14 cellular contexts compared by ENCODE assay signal in the genomic region with DNA sequence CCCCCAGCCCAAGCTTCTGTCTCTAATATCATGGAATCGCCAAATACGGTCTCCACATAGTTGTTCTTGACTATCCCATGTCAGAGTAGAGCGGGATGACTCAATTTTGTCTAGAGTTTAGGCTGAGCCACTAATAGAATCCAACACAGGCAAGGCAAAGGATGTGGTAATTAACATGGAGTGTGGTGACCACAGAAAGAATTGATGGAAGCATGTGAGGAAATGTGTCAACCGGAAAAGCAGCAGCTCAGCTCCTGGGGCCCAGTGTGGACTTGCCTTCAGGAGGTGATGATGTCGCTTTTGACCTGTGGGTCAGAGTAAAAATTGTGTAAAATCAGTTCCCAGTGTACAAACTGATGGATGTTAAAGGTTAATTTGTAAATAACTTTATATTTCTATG.
DNase-seq lines count a peak whose midpoint lies in the region; ATAC-seq and TF ChIP-seq lines count a peak whose summit lies in the region.
"Had no signal": no experiment of that assay in that cellular context is flagged by ENCODE, and none has a peak within 500 bp of the region (broad histone marks: within the 10 kb centered on the region; RNA-seq: fewer than 3 reads in every experiment).

No MANE protein-coding gene starts in this region.

- H3K36me3 ChIP-seq in psoas muscle (ENCODE audit: insufficient read depth in 1 of 2, low read depth in 1 of 2): no peaks in the 10 kb centered on the region

- H3K4me3 ChIP-seq in psoas muscle: no peak overlapping the region
- H3K4me3 ChIP-seq: GM23338 had no signal

- no peaks in the 10 kb centered on the region for H3K4me1 ChIP-seq in psoas muscle

- H3K27me3 ChIP-seq in psoas muscle (ENCODE audit: insufficient read depth in 3 of 3, low read length in 2 of 3): no peaks in the 10 kb centered on the region

- 58 to 70% (median 66%) methylated on average over 5 of the region's 5 CpGs for WGBS in psoas muscle, 3 donors

- DNase-seq in GM04504 (ENCODE audit: low read depth): peak; percentile 80
- DNase-seq in RPMI7951 (ENCODE audit: low read depth): peak; percentile 98
- peak; percentile 71 for DNase-seq in fibroblast of gingiva (ENCODE audit: low read depth)
- no peak for DNase-seq in psoas muscle
- DNase-seq in NCI-H2107 (lab: John Stamatoyannopoulos, UW): no peak
- DNase-seq in NCI-H128 (lab: John Stamatoyannopoulos, UW; ENCODE audit: unreplicated experiment): no peak
- DNase-seq in mesenteric fat pad (ENCODE audit: low spot score): no peak
- DNase-seq: DMS153, midbrain, NCI-H2029 had no signal

- no peak for TF ChIP-seq CTCF in psoas muscle (IDR thresholded peaks at IDR 0.05)

- H3K9me3 ChIP-seq in psoas muscle: no peaks in the 10 kb centered on the region

- intact Hi-C loops in psoas muscle (cut with DNase I): no loop called here

- H3K27ac ChIP-seq in psoas muscle: peak overlapping the region; percentile 30
- H3K27ac ChIP-seq: HL-60 had no signal

- peak in 2 of 4 donors; percentile 27 to 53 for ATAC-seq in psoas muscle
- ATAC-seq in activated CD4-positive, CD25-positive, alpha-beta regulatory T cell treated with anti-CD3 and anti-CD28 coated beads, Interleukin-2, amount 50 U/mL, for 24 hours: no peak
- ATAC-seq: GM23338, WTC11 had no signal

Comparison
In these comparisons a context has a peak if more than half of its experiments do, and no peak if none do; other contexts are left out.
1. DNase-seq: peak in GM04504 (single experiment), RPMI7951 (single experiment) and fibroblast of gingiva (single experiment); none in psoas muscle (0 of 2), NCI-H2107 (single experiment), NCI-H128 (single experiment) and mesenteric fat pad (single experiment).